Comparison of ENCODE assay signal across 8 cellular contexts in genomic region chr21:36661511-36662309, GRCh38. TPM values are rescaled to one million over a fixed set of nuclear protein-coding genes. Genes with fewer than 3 reads are reported as not detected.
DNase-seq lines count a peak whose midpoint lies in the region; ATAC-seq, FAIRE-seq and TF ChIP-seq lines count a peak whose summit lies in the region.

No MANE protein-coding gene starts in this region.

- no peak for ATAC-seq in HG03571 (IDR thresholded peaks at IDR 0.05; ENCODE audit: unreplicated experiment)

- H3K27ac ChIP-seq in colonic mucosa (no peak overlapping the region), neural progenitor cell (no peak overlapping the region)

- H3K79me2 ChIP-seq in neural progenitor cell (ENCODE audit: low read depth) = no peaks in the 10 kb centered on the region

- TF ChIP-seq CTCF in GM12864 (IDR thresholded peaks at IDR 0.05; ENCODE audit: low read depth, low read length, missing control alignments) = peak; percentile 6
- peak; percentile 21 for TF ChIP-seq CTCF in colonic mucosa (IDR thresholded peaks at IDR 0.05)
- peak; percentile 61 for TF ChIP-seq CTCF in neural progenitor cell (IDR thresholded peaks at IDR 0.05)

- intact Hi-C loops in colonic mucosa (cut with DNase I) = no loop called here

- H3K4me1 Mint-ChIP-seq in neural progenitor cell = peaks cover 19% of the 10 kb centered on the region

- no peaks in the 10 kb centered on the region for H3K36me3 Mint-ChIP-seq in neural progenitor cell

- H3K27ac Mint-ChIP-seq in neural progenitor cell = no peak overlapping the region

- H3K4me3 ChIP-seq in GM12864 (ENCODE audit: low read depth, low read length) (no peak overlapping the region), colonic mucosa (no peak overlapping the region), neural progenitor cell (no peak overlapping the region)

- peaks cover 8% of the 10 kb centered on the region for H3K27me3 Mint-ChIP-seq in neural progenitor cell (ENCODE audit: insufficient read depth, low read depth)

- H3K27me3 ChIP-seq in colonic mucosa (peaks cover 8% of the 10 kb centered on the region), neural progenitor cell (no peaks in the 10 kb centered on the region)

- no peak for DNase-seq in GM12864 (ENCODE audit: low read depth)
- DNase-seq in NCI-H345 (lab: John Stamatoyannopoulos, UW) = peak; percentile 48
- peak; percentile 41 for DNase-seq in colonic mucosa
- peak; percentile 62 for DNase-seq in neural progenitor cell (ENCODE audit: low spot score)
- DNase-seq in cerebellar nuclear complex (lab: John Stamatoyannopoulos, UW) = no peak
- no peak for DNase-seq in stimulated activated CD4-positive, alpha-beta T cell treated with anti-CD3 and anti-CD28 coated beads, Interleukin-4, amount 100 ng/mL, for 1 hour
- DNase-seq in frontal cortex (ENCODE audit: low spot score in 2 of 2) = no peak

- FAIRE-seq in frontal cortex (lab: Jason Lieb, UNC) = no peak

- H3K4me2 ChIP-seq in neural progenitor cell = no peak overlapping the region

- no peaks in the 10 kb centered on the region for H4K20me1 ChIP-seq in neural progenitor cell (ENCODE audit: low read depth)

- H3K36me3 ChIP-seq in colonic mucosa = no peaks in the 10 kb centered on the region
- H3K36me3 ChIP-seq in neural progenitor cell = no peaks in the 10 kb centered on the region

- H3K4me3 Mint-ChIP-seq in neural progenitor cell = no peak overlapping the region

- peaks cover 4% of the 10 kb centered on the region for H3F3A ChIP-seq in neural progenitor cell (ENCODE audit: low read depth)

- H2AFZ ChIP-seq in neural progenitor cell (replicated peaks) = no peak overlapping the region

- no peak overlapping the region for H3K9ac ChIP-seq in colonic mucosa (ENCODE audit: low read depth in 2 of 2, low read length in 2 of 2)
- no peak overlapping the region for H3K9ac ChIP-seq in neural progenitor cell

- H3K4me1 ChIP-seq in colonic mucosa = no peaks in the 10 kb centered on the region
- peaks cover 12% of the 10 kb centered on the region for H3K4me1 ChIP-seq in neural progenitor cell

- no peaks in the 10 kb centered on the region for H3K9me3 Mint-ChIP-seq in neural progenitor cell

- H3K9me3 ChIP-seq in colonic mucosa = no peaks in the 10 kb centered on the region
- H3K9me3 ChIP-seq in neural progenitor cell (ENCODE audit: low read depth) = no peaks in the 10 kb centered on the region

RNA-seq across cellular contexts. Expression of gene SIM2, which starts 37.2 kb away (rescaled TPM):
- total RNA-seq in colonic mucosa = under 1 TPM; 0.07 to 0.08 TPM
- total RNA-seq in neural progenitor cell (ENCODE audit: low replicate concordance) = not detected in 2 replicates
- not detected for total RNA-seq in frontal cortex

Comparison
In these comparisons a context has a peak if more than half of its experiments do, and no peak if none do; other contexts are left out.
1. DNase-seq: peak in NCI-H345 (single experiment), colonic mucosa (single experiment) and neural progenitor cell (single experiment); none in GM12864 (single experiment), cerebellar nuclear complex (0 of 2), stimulated activated CD4-positive, alpha-beta T cell treated with anti-CD3 and anti-CD28 coated beads, Interleukin-4, amount 100 ng/mL, for 1 hour (single experiment) and frontal cortex (0 of 2).
2. CTCF ChIP-seq: peak in every context shown above with its lines; median percentile 61 in neural progenitor cell; 21 in colonic mucosa; 6 in GM12864.